In genomic region chr2:152154462-152154861, GRCh38 we compare ENCODE assay signal across 21 cellular contexts.
"Had no signal": no experiment of that assay in that cellular context is flagged by ENCODE, and none has a peak within 500 bp of the region (broad histone marks: within the 10 kb centered on the region; RNA-seq: fewer than 3 reads in every experiment).

No MANE protein-coding gene starts in this region.

- DNase-seq: activated B cell treated with CpG ODN at 0.5 μM for 24 hours; activated CD4-positive, alpha-beta memory T cell treated with anti-CD3 and anti-CD28 coated beads for 36 hours; activated CD4-positive, alpha-beta T cell treated with anti-CD3 and anti-CD28 coated beads for 36 hours; activated naive CD4-positive, alpha-beta T cell treated with anti-CD3 and anti-CD28 coated beads for 36 hours; activated T-cell treated with anti-CD3 and anti-CD28 coated beads, Interleukin-2, amount 50 U/mL, for 48 hours; dermis blood vessel endothelial cell; effector CD8-positive, alpha-beta T cell; glutamatergic neuron; kidney glomerular epithelial cell; left lung; naive thymus-derived CD8-positive, alpha-beta T cell; pancreas; psoas muscle; stimulated activated CD4-positive, alpha-beta T cell treated with anti-CD3 and anti-CD28 coated beads, Interleukin-12 subunit alpha, Interleukin-12 subunit beta, amount 100 ng/mL, for 4 hours; stimulated activated CD4-positive, alpha-beta T cell treated with anti-CD3 and anti-CD28 coated beads, Interleukin-4, amount 100 ng/mL, for 4 hours; substantia nigra; T1000; thyroid gland; upper lobe of right lung had no signal

- H3K9me3 Mint-ChIP-seq: stimulated activated naive CD8-positive, alpha-beta T cell treated with anti-CD3 and anti-CD28 coated beads, Interleukin-15, Interleukin-2, amounts not matched to agents 100 ng/mL and 50 ng/mL, for 24 hours had no signal

- H3K27me3 Mint-ChIP-seq: activated B cell treated with CpG ODN at 0.5 μM for 24 hours; activated CD4-positive, alpha-beta memory T cell treated with anti-CD3 and anti-CD28 coated beads for 36 hours; activated CD4-positive, alpha-beta T cell treated with anti-CD3 and anti-CD28 coated beads for 36 hours; naive thymus-derived CD8-positive, alpha-beta T cell; stimulated activated naive CD8-positive, alpha-beta T cell treated with anti-CD3 and anti-CD28 coated beads, Interleukin-15, Interleukin-2, amounts not matched to agents 100 ng/mL and 50 ng/mL, for 24 hours had no signal

- H3K27ac Mint-ChIP-seq: activated B cell treated with CpG ODN at 0.5 μM for 24 hours; activated CD4-positive, alpha-beta memory T cell treated with anti-CD3 and anti-CD28 coated beads for 36 hours; activated CD4-positive, alpha-beta T cell treated with anti-CD3 and anti-CD28 coated beads for 36 hours; activated naive CD4-positive, alpha-beta T cell treated with anti-CD3 and anti-CD28 coated beads for 36 hours; stimulated activated naive CD8-positive, alpha-beta T cell treated with anti-CD3 and anti-CD28 coated beads, Interleukin-15, Interleukin-2, amounts not matched to agents 100 ng/mL and 50 ng/mL, for 24 hours had no signal

- H3K4me1 Mint-ChIP-seq: mesothelial cell of epicardium had no signal

- ATAC-seq: left lung; naive thymus-derived CD8-positive, alpha-beta T cell; psoas muscle had no signal

- H3K4me3 Mint-ChIP-seq: activated B cell treated with CpG ODN at 0.5 μM for 24 hours; activated CD4-positive, alpha-beta memory T cell treated with anti-CD3 and anti-CD28 coated beads for 36 hours; activated CD4-positive, alpha-beta T cell treated with anti-CD3 and anti-CD28 coated beads for 36 hours; activated naive CD4-positive, alpha-beta T cell treated with anti-CD3 and anti-CD28 coated beads for 36 hours; mesothelial cell of epicardium; stimulated activated naive CD8-positive, alpha-beta T cell treated with anti-CD3 and anti-CD28 coated beads, Interleukin-15, Interleukin-2, amounts not matched to agents 100 ng/mL and 50 ng/mL, for 24 hours had no signal
